Comparison of ENCODE assay signal across 8 cellular contexts in genomic region chr10:14648042-14648765, GRCh38.
DNase-seq lines count a peak whose midpoint lies in the region; ATAC-seq and TF ChIP-seq lines count a peak whose summit lies in the region.

No MANE protein-coding gene starts in this region.

- TF ChIP-seq CTCF in GM12865 (IDR thresholded peaks at IDR 0.05; ENCODE audit: insufficient read depth, low read depth, low read length, missing control alignments) = no peak
- TF ChIP-seq CTCF in coronary artery (IDR thresholded peaks at IDR 0.05) = no peak
- no peak for TF ChIP-seq CTCF in lower lobe of right lung (IDR thresholded peaks at IDR 0.05)

- no peaks in the 10 kb centered on the region for H3K9me3 ChIP-seq in lower lobe of right lung

- peak overlapping the region; percentile 65 for H3K4me3 Mint-ChIP-seq in activated CD4-positive, alpha-beta T cell treated with anti-CD3 and anti-CD28 coated beads for 36 hours

- H3K4me1 Mint-ChIP-seq in activated CD4-positive, alpha-beta T cell treated with anti-CD3 and anti-CD28 coated beads for 36 hours = peaks cover 85% of the 10 kb centered on the region

- peak overlapping the region; percentile 98 for H3K27ac Mint-ChIP-seq in activated CD4-positive, alpha-beta T cell treated with anti-CD3 and anti-CD28 coated beads for 36 hours

- intact Hi-C loops in activated CD4-positive, alpha-beta T cell treated with anti-CD3 and anti-CD28 coated beads for 36 hours (cut with DNase I, micrococcal nuclease) = loop anchor here (1.0 to 5.0 kb wide), 10 partner anchors 11 to 463 kb away; no protein-coding TSS in a partner anchor
- intact Hi-C loops in lower lobe of right lung (cut with DNase I) = no loop called here

- CTCF ChIA-PET in activated CD4-positive, alpha-beta T cell treated with anti-CD3 and anti-CD28 coated beads for 36 hours (lab: Charles Lee) = interaction anchor here (0.6 to 1.2 kb wide), 5 partner anchors 11 to 634 kb away, joined by 3 to 6 read pairs (median 3); no protein-coding TSS in a partner anchor

- H3K36me3 ChIP-seq in lower lobe of right lung = no peaks in the 10 kb centered on the region

- H3K9me3 Mint-ChIP-seq in activated CD4-positive, alpha-beta T cell treated with anti-CD3 and anti-CD28 coated beads for 36 hours (ENCODE audit: low read depth) = no peaks in the 10 kb centered on the region

- POLR2A ChIA-PET in activated CD4-positive, alpha-beta T cell treated with anti-CD3 and anti-CD28 coated beads for 36 hours (lab: Charles Lee) = interaction anchor here (0.6 to 1.2 kb wide), 8 partner anchors 10 to 464 kb away, joined by 3 to 10 read pairs (median 5); partner anchors contain the start of genes CDNF, HSPA14 and MSANTD7

- DNase-seq in GM12865 (ENCODE audit: low read depth) (peak; percentile 99), NCI-H187 treated with DMSO at 0.1 percent for 48 hours (lab: John Stamatoyannopoulos, UW) (peak; percentile 85), coronary artery (ENCODE audit: low spot score) (peak; percentile 86), lower lobe of right lung (peak; percentile 66), ACHN (no peak)
- DNase-seq in activated CD4-positive, alpha-beta T cell treated with anti-CD3 and anti-CD28 coated beads for 36 hours = peak; percentile 79
- peak; percentile 33 to 47 for DNase-seq in stimulated activated CD4-positive, alpha-beta T cell treated with anti-CD3 and anti-CD28 coated beads, Interleukin-4, amount 100 ng/mL, for 48 hours (ENCODE audit: low read depth in 2 of 2)

- peak overlapping the region; percentile 22 for H3K4me3 ChIP-seq in GM12865 (ENCODE audit: low read depth, low read length)
- peak overlapping the region; percentile 41 for H3K4me3 ChIP-seq in coronary artery
- H3K4me3 ChIP-seq in lower lobe of right lung = no peak overlapping the region

- in situ Hi-C loops in ACHN (cut with HindIII; ENCODE audit: low pct_ligation_motif_present, low pct_unique_long_range_greater_than_20kb, low sequenced_read_pairs) = no loop called here

- peaks cover 17% of the 10 kb centered on the region for H3K4me1 ChIP-seq in lower lobe of right lung

- peak; percentile 95 for ATAC-seq in HG02642 (IDR thresholded peaks at IDR 0.05; ENCODE audit: poor library complexity, unreplicated experiment)
- peak; percentile 66 for ATAC-seq in activated CD4-positive, alpha-beta T cell treated with anti-CD3 and anti-CD28 coated beads for 36 hours
- ATAC-seq in lower lobe of right lung = peak; percentile 96 to 98

- H3K36me3 Mint-ChIP-seq in activated CD4-positive, alpha-beta T cell treated with anti-CD3 and anti-CD28 coated beads for 36 hours (ENCODE audit: low read depth) = peaks cover 2% of the 10 kb centered on the region

- H3K27ac ChIP-seq in coronary artery = peak overlapping the region; percentile 76 to 89
- peak overlapping the region; percentile 70 for H3K27ac ChIP-seq in lower lobe of right lung

- H3K27me3 ChIP-seq in lower lobe of right lung (ENCODE audit: low read depth) = no peaks in the 10 kb centered on the region

- no peaks in the 10 kb centered on the region for H3K27me3 Mint-ChIP-seq in activated CD4-positive, alpha-beta T cell treated with anti-CD3 and anti-CD28 coated beads for 36 hours
